Comparison of ENCODE assay signal across 8 cellular contexts in the genomic region with DNA sequence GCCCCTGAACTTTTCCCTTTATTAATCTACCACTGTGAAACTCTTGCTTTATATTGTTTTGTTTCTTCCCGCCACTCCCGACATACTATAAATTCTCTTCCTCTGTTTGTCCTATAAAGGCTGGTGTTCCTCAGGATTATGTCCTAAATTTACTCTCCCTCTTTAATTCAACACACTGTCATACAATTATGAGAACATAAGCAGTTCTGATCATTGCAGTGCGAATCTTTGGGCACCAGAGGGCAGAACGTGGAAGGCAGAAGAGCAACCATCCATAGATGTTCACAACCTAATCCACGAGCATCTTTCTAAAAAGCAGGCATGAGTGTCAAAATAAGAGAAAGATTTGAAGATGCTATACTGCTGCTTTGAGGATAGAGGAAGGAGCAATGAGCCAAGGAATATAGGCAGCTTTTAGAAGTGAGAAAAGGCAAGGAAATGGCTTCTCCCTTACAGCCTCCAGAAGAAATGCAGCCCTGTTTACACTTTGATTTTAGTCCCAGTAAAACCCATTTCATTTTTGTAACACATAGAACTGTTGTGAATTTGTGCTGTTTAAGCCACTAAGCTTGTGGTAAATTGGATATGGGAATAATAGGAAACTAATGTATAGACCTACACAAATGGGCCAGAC.
DNase-seq lines count a peak whose midpoint lies in the region; ATAC-seq, FAIRE-seq and TF ChIP-seq lines count a peak whose summit lies in the region.

No MANE protein-coding gene starts in this region.

- no peaks in the 10 kb centered on the region for H3K9me3 ChIP-seq in pancreas
- H3K9me3 ChIP-seq in suprapubic skin = no peaks in the 10 kb centered on the region

- CTCF ChIA-PET in RWPE1 (lab: Yijun Ruan, JAX) = no interaction called here

- intact Hi-C loops in pancreas (cut with DNase I) = no loop called here

- no peak for TF ChIP-seq POLR2A in suprapubic skin (IDR thresholded peaks at IDR 0.05)

- H3K4me3 ChIP-seq in pancreas (no peak overlapping the region), suprapubic skin (no peak overlapping the region)

- H3K27ac ChIP-seq in RWPE1 (no peak overlapping the region), pancreas (no peak overlapping the region), suprapubic skin (no peak overlapping the region)

- POLR2A ChIA-PET in RWPE1 (lab: Yijun Ruan, JAX; ENCODE audit: low non-redundant PET) = no interaction called here

- TF ChIP-seq CTCF in RWPE1 (conservative IDR thresholded peaks at IDR 0.05; ENCODE audit: low read depth) (peak; percentile 77), pancreas (IDR thresholded peaks at IDR 0.05) (peak; percentile 12 to 35 (median 28)), suprapubic skin (IDR thresholded peaks at IDR 0.05) (peak in 1 of 2 donors; percentile 46)

- H3K4me1 ChIP-seq in pancreas = no peaks in the 10 kb centered on the region
- no peaks in the 10 kb centered on the region for H3K4me1 ChIP-seq in suprapubic skin

- DNase-seq in NCI-H2227 (lab: John Stamatoyannopoulos, UW; ENCODE audit: unreplicated experiment) (peak; percentile 53), NCI-H2227 treated with DMSO at 0.1 percent for 48 hours (lab: John Stamatoyannopoulos, UW) (no peak), RWPE1 (ENCODE audit: low spot score) (peak; percentile 2), pancreas (peak in 1 of 6 donors; percentile 26), suprapubic skin (ENCODE audit: low spot score in 2 of 2) (no peak)

- no peak for FAIRE-seq in pancreas (lab: Jason Lieb, UNC)

- no peak for TF ChIP-seq EP300 in suprapubic skin (IDR thresholded peaks at IDR 0.05)

- H3K36me3 ChIP-seq in pancreas = no peaks in the 10 kb centered on the region
- peaks cover 11% of the 10 kb centered on the region for H3K36me3 ChIP-seq in suprapubic skin

- WGBS in pancreas, 2 donors = 17 to 23% methylated on average over 5 of the region's 5 CpGs
- whole genome bisulfite sequencing in suprapubic skin = 61% methylated on average over 5 of the region's 5 CpGs

- H3K27me3 ChIP-seq in pancreas (no peaks in the 10 kb centered on the region), suprapubic skin (no peaks in the 10 kb centered on the region)

- peak; percentile 84 for ATAC-seq in GM18868 (IDR thresholded peaks at IDR 0.05; ENCODE audit: unreplicated experiment)
- ATAC-seq in HG03108 (IDR thresholded peaks at IDR 0.05; ENCODE audit: unreplicated experiment) = peak; percentile 56
- ATAC-seq in esophagus mucosa = peak; percentile 67
- peak; percentile 68 to 82 (median 80) for ATAC-seq in pancreas

Comparison
In these comparisons a context has a peak if more than half of its experiments do, and no peak if none do; other contexts are left out.
1. DNase-seq: peak in NCI-H2227 (single experiment) and RWPE1 (single experiment); none in NCI-H2227 treated with DMSO at 0.1 percent for 48 hours (single experiment) and suprapubic skin (0 of 2).
2. Peak in every context shown above with its lines, with median percentiles within 50 percentile points of each other: ATAC-seq.